ENCODE assay signal across 8 cellular contexts in the genomic region with DNA sequence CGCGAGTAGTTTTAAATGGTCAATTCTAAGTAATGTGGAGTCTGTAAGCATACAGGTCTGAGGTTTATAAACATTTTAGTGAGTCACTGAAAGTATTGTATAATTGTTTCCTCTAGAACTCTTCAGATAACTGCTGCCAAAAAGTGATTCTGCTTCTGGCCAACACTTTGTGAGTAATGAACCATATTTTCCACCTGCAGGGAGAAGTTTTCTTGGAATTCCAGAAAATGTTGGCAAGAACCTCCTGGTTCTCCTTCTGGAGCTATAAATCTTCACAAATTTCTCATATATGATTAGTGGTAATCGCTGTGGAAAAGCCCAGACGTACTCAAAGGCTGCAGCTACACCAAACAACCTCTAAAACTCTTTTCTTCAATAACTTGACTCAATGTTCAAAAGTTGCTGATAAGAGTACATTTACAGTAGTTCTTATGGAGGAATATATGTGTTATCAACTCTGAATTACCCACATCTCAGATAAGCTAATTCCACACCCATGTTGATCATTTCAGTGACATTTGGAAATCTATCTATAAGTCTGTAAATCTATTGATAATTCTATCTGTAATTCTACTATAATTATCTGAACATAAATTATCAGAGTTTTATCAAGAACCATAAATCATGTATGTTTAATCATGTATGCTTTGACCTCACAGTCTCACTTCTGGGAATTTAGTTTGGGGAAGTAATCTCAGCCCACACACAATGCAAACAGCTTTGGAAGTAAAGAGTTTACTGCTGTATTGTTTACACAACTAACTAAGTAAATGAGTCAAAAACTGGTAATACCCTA.
DNase-seq lines count a peak whose midpoint lies in the region; ATAC-seq, FAIRE-seq and TF ChIP-seq lines count a peak whose summit lies in the region.

No MANE protein-coding gene starts in this region.

- H3K27ac ChIP-seq in SK-N-MC: peak overlapping the region; percentile 93
- peak overlapping the region in 3 of 4 donors; percentile 67 to 93 (median 90) for H3K27ac ChIP-seq in esophagus squamous epithelium

- TF ChIP-seq POLR2A in esophagus squamous epithelium (IDR thresholded peaks at IDR 0.05): no peak

- WGBS in esophagus squamous epithelium, 2 donors: 17 to 26% methylated on average over 4 of the region's 4 CpGs

- H3K4me3 ChIP-seq in SK-N-MC (peak overlapping the region; percentile 60), esophagus squamous epithelium (no peak overlapping the region), skeletal muscle cell (ENCODE audit: low read depth, low read length) (no peak overlapping the region)

- peaks cover 5 to 58% (median 19%) of the 10 kb centered on the region in 3 donors for H3K4me1 ChIP-seq in esophagus squamous epithelium

- no peak for ATAC-seq in GM21526 (IDR thresholded peaks at IDR 0.05; ENCODE audit: low FRiP score, unreplicated experiment)

- peak overlapping the region; percentile 52 for H3K9ac ChIP-seq in SK-N-MC (ENCODE audit: insufficient read length)

- H3K9me3 ChIP-seq in SK-N-MC (ENCODE audit: low read depth, low read length): no peaks in the 10 kb centered on the region
- H3K9me3 ChIP-seq in esophagus squamous epithelium: no peaks in the 10 kb centered on the region

- intact Hi-C loops in esophagus squamous epithelium (cut with DNase I): no loop called here

- no peak for TF ChIP-seq CTCF in esophagus squamous epithelium (IDR thresholded peaks at IDR 0.05)

- H3K27me3 ChIP-seq in esophagus squamous epithelium: no peaks in the 10 kb centered on the region

- H3K36me3 ChIP-seq in SK-N-MC (ENCODE audit: insufficient read depth, low read length): peaks cover 6% of the 10 kb centered on the region; the same call in 1 of the 2 replicates
- peaks cover 0 to 43% (median 0%) of the 10 kb centered on the region in 3 donors for H3K36me3 ChIP-seq in esophagus squamous epithelium

- FAIRE-seq in frontal cortex (lab: Jason Lieb, UNC): no peak

- DNase-seq in GM04503 (ENCODE audit: low read depth) (peak; percentile 83), SK-N-MC (ENCODE audit: low read depth, low spot score) (peak; percentile 79), esophagus squamous epithelium (lab: John Stamatoyannopoulos, UW) (no peak), skeletal muscle cell (ENCODE audit: low read depth) (peak; percentile 70), NCI-H748 treated with DMSO at 0.1 percent for 48 hours (lab: John Stamatoyannopoulos, UW) (no peak), frontal cortex (ENCODE audit: low spot score in 2 of 2) (no peak), mesenteric fat pad (ENCODE audit: low spot score) (no peak)

Comparison
In these comparisons a context has a peak if more than half of its experiments do, and no peak if none do; other contexts are left out.
1. DNase-seq: peak in GM04503 (single experiment), SK-N-MC (single experiment) and skeletal muscle cell (single experiment); none in esophagus squamous epithelium (single experiment), NCI-H748 treated with DMSO at 0.1 percent for 48 hours (single experiment), frontal cortex (0 of 2) and mesenteric fat pad (single experiment).